ENCODE assay signal across 19 cellular contexts in the genomic region with DNA sequence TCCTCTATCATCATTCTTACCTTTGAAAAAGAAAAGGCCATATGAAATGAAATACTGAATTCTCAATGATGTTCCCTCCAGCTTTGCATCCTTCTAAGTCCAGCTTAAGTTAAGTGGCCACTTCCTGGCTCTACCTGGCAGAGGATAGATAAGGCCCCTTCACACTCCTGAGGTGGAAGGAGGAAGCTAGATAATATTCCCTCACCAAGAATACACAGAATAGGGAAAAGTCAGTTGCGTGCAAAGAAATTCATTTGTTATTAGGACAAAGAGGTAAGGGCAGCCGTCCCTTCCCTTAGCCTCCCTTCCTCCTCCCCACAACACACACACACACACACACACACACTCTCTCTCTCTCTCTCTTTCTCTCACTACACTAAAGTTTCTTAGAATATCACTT. TPM values are rescaled to one million over a fixed set of nuclear protein-coding genes. Genes with fewer than 3 reads are reported as not detected.
DNase-seq lines count a peak whose midpoint lies in the region; ATAC-seq lines count a peak whose summit lies in the region.
"Had no signal": no experiment of that assay in that cellular context is flagged by ENCODE, and none has a peak within 500 bp of the region (broad histone marks: within the 10 kb centered on the region; RNA-seq: fewer than 3 reads in every experiment).

No MANE protein-coding gene starts in this region.

- no peaks in the 10 kb centered on the region for H3K9me3 Mint-ChIP-seq in activated CD4-positive, alpha-beta T cell treated with anti-CD3 and anti-CD28 coated beads, Interleukin-2, amount 10 ng/mL, durations not matched to agents 7 days and 5 days
- H3K9me3 Mint-ChIP-seq in naive thymus-derived CD8-positive, alpha-beta T cell: no peaks in the 10 kb centered on the region

- H3K27ac Mint-ChIP-seq in activated CD4-positive, alpha-beta T cell treated with anti-CD3 and anti-CD28 coated beads, Interleukin-2, amount 10 ng/mL, durations not matched to agents 7 days and 5 days: peak overlapping the region; percentile 14
- no peak overlapping the region for H3K27ac Mint-ChIP-seq in naive thymus-derived CD8-positive, alpha-beta T cell
- H3K27ac Mint-ChIP-seq: CD14-positive monocyte, T-helper 17 cell had no signal

- no peak for ATAC-seq in HG03354 (IDR thresholded peaks at IDR 0.05; ENCODE audit: poor library complexity, severe bottlenecking, unreplicated experiment)
- ATAC-seq in naive thymus-derived CD8-positive, alpha-beta T cell: no peak
- ATAC-seq: T-helper 17 cell had no signal

- no peaks in the 10 kb centered on the region for H3K27me3 Mint-ChIP-seq in activated CD4-positive, alpha-beta T cell treated with anti-CD3 and anti-CD28 coated beads, Interleukin-2, amount 10 ng/mL, durations not matched to agents 7 days and 5 days
- no peaks in the 10 kb centered on the region for H3K27me3 Mint-ChIP-seq in naive thymus-derived CD8-positive, alpha-beta T cell
- H3K27me3 Mint-ChIP-seq: T-helper 17 cell had no signal

- no peaks in the 10 kb centered on the region for H3K36me3 Mint-ChIP-seq in activated CD4-positive, alpha-beta T cell treated with anti-CD3 and anti-CD28 coated beads, Interleukin-2, amount 10 ng/mL, durations not matched to agents 7 days and 5 days (ENCODE audit: low read depth)
- H3K36me3 Mint-ChIP-seq in naive thymus-derived CD8-positive, alpha-beta T cell: peaks cover 0 to 21% (median 9%) of the 10 kb centered on the region in 3 donors

- CTCF ChIA-PET in activated CD4-positive, alpha-beta T cell treated with anti-CD3 and anti-CD28 coated beads, Interleukin-2, amount 10 ng/mL, durations not matched to agents 7 days and 5 days (lab: Charles Lee): no interaction called here

- DNase-seq in activated CD4-positive, alpha-beta T cell treated with anti-CD3 and anti-CD28 coated beads, Interleukin-2, amount 10 ng/mL, durations not matched to agents 7 days and 5 days: no peak
- DNase-seq in activated CD4-positive, alpha-beta T cell treated with anti-CD3 and anti-CD28 coated beads, Interleukin-2, amount 50 U/mL, for 4 hours: no peak
- DNase-seq in NCI-H510A (lab: John Stamatoyannopoulos, UW) (peak; percentile 59), dermis blood vessel endothelial cell (peak; percentile 1), HUDEP-2 (lab: John Stamatoyannopoulos, UW; ENCODE audit: unreplicated experiment in 76 of 76) (no peak), DMS114 treated with DMSO at 0.1 percent for 48 hours (lab: John Stamatoyannopoulos, UW; ENCODE audit: unreplicated experiment) (no peak)
- DNase-seq in naive thymus-derived CD8-positive, alpha-beta T cell: no peak
- DNase-seq: H7, KG1, MG63, NCI-H1105, NCI-H1694 treated with DMSO at 0.1 percent for 48 hours, NCI-H2171, NCI-H524, Peyer's patch, Right ventricle myocardium superior, T-helper 17 cell had no signal

- no peak overlapping the region for H3K4me3 Mint-ChIP-seq in activated CD4-positive, alpha-beta T cell treated with anti-CD3 and anti-CD28 coated beads, Interleukin-2, amount 10 ng/mL, durations not matched to agents 7 days and 5 days
- no peak overlapping the region for H3K4me3 Mint-ChIP-seq in naive thymus-derived CD8-positive, alpha-beta T cell
- H3K4me3 Mint-ChIP-seq: CD14-positive monocyte, T-helper 17 cell had no signal

- H3K4me1 Mint-ChIP-seq in activated CD4-positive, alpha-beta T cell treated with anti-CD3 and anti-CD28 coated beads, Interleukin-2, amount 10 ng/mL, durations not matched to agents 7 days and 5 days: no peaks in the 10 kb centered on the region
- H3K4me1 Mint-ChIP-seq in naive thymus-derived CD8-positive, alpha-beta T cell: peaks cover 0 to 16% (median 3%) of the 10 kb centered on the region in 4 donors
- H3K4me1 Mint-ChIP-seq: CD14-positive monocyte had no signal

- POLR2A ChIA-PET in activated CD4-positive, alpha-beta T cell treated with anti-CD3 and anti-CD28 coated beads, Interleukin-2, amount 10 ng/mL, durations not matched to agents 7 days and 5 days (lab: Charles Lee): no interaction called here
- POLR2A ChIA-PET in naive thymus-derived CD8-positive, alpha-beta T cell (lab: Charles Lee): no interaction called here

RNA-seq across cellular contexts. Expression of a gene that starts 37.5 kb away (rescaled TPM):
- total RNA-seq in activated CD4-positive, alpha-beta T cell treated with anti-CD3 and anti-CD28 coated beads, Interleukin-2, amount 10 ng/mL, durations not matched to agents 7 days and 5 days: 10 to 100 TPM; 75.3 to 87.4 TPM
- total RNA-seq in dermis blood vessel endothelial cell: 85.6 and 139 TPM in 2 replicates
- total RNA-seq in naive thymus-derived CD8-positive, alpha-beta T cell: 10 to 100 TPM; 39.6 to 42.1 TPM
- 10 to 100 TPM; 62.3 to 79.9 (median 77.4) TPM for polyA plus RNA-seq in naive thymus-derived CD8-positive, alpha-beta T cell

Comparison
In these comparisons a context has a peak if more than half of its experiments do, and no peak if none do; other contexts are left out.
1. DNase-seq: peak in NCI-H510A (single experiment) and dermis blood vessel endothelial cell (single experiment); none in activated CD4-positive, alpha-beta T cell treated with anti-CD3 and anti-CD28 coated beads, Interleukin-2, amount 10 ng/mL, durations not matched to agents 7 days and 5 days (single experiment), activated CD4-positive, alpha-beta T cell treated with anti-CD3 and anti-CD28 coated beads, Interleukin-2, amount 50 U/mL, for 4 hours (0 of 2), naive thymus-derived CD8-positive, alpha-beta T cell (0 of 10), HUDEP-2 (0 of 76) and DMS114 treated with DMSO at 0.1 percent for 48 hours (single experiment).